In the genomic region with DNA sequence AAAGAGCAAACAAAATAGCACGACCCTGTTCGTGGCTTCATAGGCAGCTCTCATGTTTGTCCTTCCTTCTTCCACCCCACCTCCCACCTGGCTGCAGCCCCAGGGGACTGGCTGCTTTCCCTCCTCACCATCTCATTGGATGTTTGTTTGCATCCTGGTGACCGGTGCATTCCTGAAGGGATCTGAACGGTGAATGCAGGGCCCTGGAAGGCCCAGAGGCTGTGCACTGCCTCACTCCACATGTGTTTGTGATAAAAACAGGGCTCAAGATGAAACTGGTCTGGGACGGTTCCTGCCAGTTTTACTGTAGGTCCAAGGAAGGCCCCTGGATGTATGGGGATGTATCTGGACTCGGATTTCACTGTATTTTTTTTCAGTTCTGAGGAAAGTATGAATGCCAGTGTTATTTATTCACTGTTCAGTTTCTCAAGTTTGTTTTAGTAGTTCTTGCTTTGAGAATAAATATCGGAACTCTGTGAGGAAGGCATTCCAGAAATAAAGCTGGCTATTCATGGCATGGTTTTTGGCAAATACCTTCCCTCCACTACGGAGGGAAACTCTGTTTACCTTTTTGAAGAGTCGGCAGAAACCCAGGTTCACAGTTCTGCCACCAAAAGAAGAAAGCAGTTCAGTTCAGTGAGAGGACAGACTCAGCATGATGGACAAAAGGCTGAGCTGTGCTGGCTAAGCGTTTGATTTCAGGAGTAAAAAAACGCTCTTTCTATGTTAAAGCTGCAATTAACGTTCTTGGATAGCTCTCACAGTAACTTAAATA, we compare ENCODE assay signal across 8 cellular contexts. TPM values are rescaled to one million over a fixed set of nuclear protein-coding genes. Genes with fewer than 3 reads are reported as not detected.
A peak's percentile ranks its signal among the peaks of the same experiment; 100 is the strongest.
DNase-seq lines count a peak whose midpoint lies in the region; ATAC-seq, FAIRE-seq and TF ChIP-seq lines count a peak whose summit lies in the region.

No MANE protein-coding gene starts in this region.

- no peak overlapping the region for H3K4me3 Mint-ChIP-seq in activated CD8-positive, alpha-beta memory T cell treated with anti-CD3 and anti-CD28 coated beads, Interleukin-2, amount 10 ng/mL, durations not matched to agents 7 days and 5 days

- no peaks in the 10 kb centered on the region for H3K27me3 Mint-ChIP-seq in activated CD8-positive, alpha-beta memory T cell treated with anti-CD3 and anti-CD28 coated beads, Interleukin-2, amount 10 ng/mL, durations not matched to agents 7 days and 5 days

- no peaks in the 10 kb centered on the region for H3K36me3 Mint-ChIP-seq in activated CD8-positive, alpha-beta memory T cell treated with anti-CD3 and anti-CD28 coated beads, Interleukin-2, amount 10 ng/mL, durations not matched to agents 7 days and 5 days

- POLR2A ChIA-PET in A549 (lab: Yijun Ruan, JAX) = no interaction called here

- H3K4ac ChIP-seq in mesenchymal stem cell (ENCODE audit: low read depth in 1 of 2, low read length in 2 of 2) = peak overlapping the region in 1 of 2 experiments; percentile 6

- H3K4me1 ChIP-seq in A549 (no peaks in the 10 kb centered on the region), duodenal mucosa (ENCODE audit: control insufficient read depth in 1 of 2, insufficient read depth in 2 of 2, low read length in 2 of 2) (no peaks in the 10 kb centered on the region), mesenchymal stem cell (ENCODE audit: control insufficient read depth, insufficient read depth, low read depth, low read length) (peaks cover 4% of the 10 kb centered on the region)

- DNase-seq in A549 (ENCODE audit: low read depth in 1 of 2, low spot score in 1 of 2) (no peak), HTR-8/SVneo (ENCODE audit: insufficient read length, low spot score) (peak; percentile 30), mesenchymal stem cell (no peak), GDM1 (lab: John Stamatoyannopoulos, UW) (no peak)
- no peak for DNase-seq in activated CD8-positive, alpha-beta memory T cell treated with anti-CD3 and anti-CD28 coated beads, Interleukin-2, amount 10 ng/mL, durations not matched to agents 7 days and 5 days

- no peak for TF ChIP-seq RAD21 in A549 (conservative IDR thresholded peaks at IDR 0.05 in 1 of 2, IDR thresholded peaks at IDR 0.05 in 1 of 2)

- H3K27ac Mint-ChIP-seq in activated CD8-positive, alpha-beta memory T cell treated with anti-CD3 and anti-CD28 coated beads, Interleukin-2, amount 10 ng/mL, durations not matched to agents 7 days and 5 days = no peak overlapping the region

- H3K9me3 Mint-ChIP-seq in activated CD8-positive, alpha-beta memory T cell treated with anti-CD3 and anti-CD28 coated beads, Interleukin-2, amount 10 ng/mL, durations not matched to agents 7 days and 5 days (ENCODE audit: low read depth) = no peaks in the 10 kb centered on the region

- peak overlapping the region in 1 of 2 experiments; percentile 30 for H3K18ac ChIP-seq in mesenchymal stem cell (ENCODE audit: low read depth in 1 of 2, low read length in 2 of 2)

- no peak overlapping the region for H3K14ac ChIP-seq in mesenchymal stem cell (ENCODE audit: low read length in 2 of 2)

- peak overlapping the region; percentile 39; the same call in 2 of the 3 replicates for H3K4me2 ChIP-seq in A549
- no peak overlapping the region for H3K4me2 ChIP-seq in mesenchymal stem cell (ENCODE audit: low read length, poor library complexity, severe bottlenecking)

- ATAC-seq in A549 (peak; percentile 34 to 65; a peak in 5 of 6 replicates), HG02610 (IDR thresholded peaks at IDR 0.05; ENCODE audit: unreplicated experiment) (no peak), HG02759 (IDR thresholded peaks at IDR 0.05; ENCODE audit: unreplicated experiment) (no peak)
- ATAC-seq in activated CD8-positive, alpha-beta memory T cell treated with anti-CD3 and anti-CD28 coated beads, Interleukin-2, amount 10 ng/mL, durations not matched to agents 7 days and 5 days = no peak

- H2BK15ac ChIP-seq in mesenchymal stem cell (ENCODE audit: low read depth, poor library complexity, severe bottlenecking) = no peak overlapping the region

- H3K27ac ChIP-seq in A549 (no peak overlapping the region), duodenal mucosa (ENCODE audit: low read depth, low read length) (peak overlapping the region; percentile 10), mesenchymal stem cell (ENCODE audit: low read length, poor library complexity, severe bottlenecking) (peak overlapping the region; percentile 82)

- peak overlapping the region; percentile 67 for H2BK5ac ChIP-seq in mesenchymal stem cell (ENCODE audit: low read depth, low read length, poor library complexity, severe bottlenecking)

- no peaks in the 10 kb centered on the region for H3K9me3 ChIP-seq in A549
- H3K9me3 ChIP-seq in duodenal mucosa (ENCODE audit: control insufficient read depth in 1 of 2, low read length in 2 of 2) = no peaks in the 10 kb centered on the region
- no peaks in the 10 kb centered on the region for H3K9me3 ChIP-seq in mesenchymal stem cell (ENCODE audit: control insufficient read depth, low read length)

- no peak overlapping the region for H2BK120ac ChIP-seq in mesenchymal stem cell (ENCODE audit: low read depth, low read length)

- peaks cover 10% of the 10 kb centered on the region for H3K4me1 Mint-ChIP-seq in activated CD8-positive, alpha-beta memory T cell treated with anti-CD3 and anti-CD28 coated beads, Interleukin-2, amount 10 ng/mL, durations not matched to agents 7 days and 5 days

- no peak for TF ChIP-seq EP300 in A549 (IDR thresholded peaks at IDR 0.05)

- 56% methylated on average over 12 of the region's 12 CpGs for WGBS in A549 (ENCODE audit: missing lambda C conversion rate)
- 64% methylated on average over 11 of the region's 12 CpGs for WGBS in mesenchymal stem cell

- no peak for TF ChIP-seq CTCF in A549 (IDR thresholded peaks at IDR 0.05)

- TF ChIP-seq POLR2A in A549 (IDR thresholded peaks at IDR 0.05; ENCODE audit: low read length) = no peak

- no peak overlapping the region for H2AFZ ChIP-seq in mesenchymal stem cell (ENCODE audit: low read depth, low read length)

- no peak overlapping the region for H4K91ac ChIP-seq in mesenchymal stem cell (ENCODE audit: low read length)

- CTCF ChIA-PET in A549 (lab: Yijun Ruan, JAX) = no interaction called here
- CTCF ChIA-PET in activated CD8-positive, alpha-beta memory T cell treated with anti-CD3 and anti-CD28 coated beads, Interleukin-2, amount 10 ng/mL, durations not matched to agents 7 days and 5 days (lab: Charles Lee) = no interaction called here

- H3K79me1 ChIP-seq in mesenchymal stem cell (replicated peaks; ENCODE audit: low read length, poor library complexity, severe bottlenecking) = peaks cover 2% of the 10 kb centered on the region

- peaks cover 0 to 15% of the 10 kb centered on the region in 2 donors for H3K36me3 ChIP-seq in duodenal mucosa (ENCODE audit: control insufficient read depth in 1 of 2, insufficient read depth in 2 of 2, low read length in 2 of 2)
- H3K36me3 ChIP-seq in mesenchymal stem cell (ENCODE audit: control insufficient read depth in 1 of 2, insufficient read depth in 2 of 2, low read depth in 1 of 2, low read length in 2 of 2) = peaks cover 0 to 8% of the 10 kb centered on the region in 2 experiments

- H3K9ac ChIP-seq in duodenal mucosa (ENCODE audit: low read depth in 1 of 2, low read length in 2 of 2) = no peak overlapping the region
- H3K9ac ChIP-seq in mesenchymal stem cell (ENCODE audit: low read length) = peak overlapping the region; percentile 90

- H2AK5ac ChIP-seq in mesenchymal stem cell (ENCODE audit: low read length, severe bottlenecking) = peak overlapping the region; percentile 97

- H3K27me3 ChIP-seq in duodenal mucosa (ENCODE audit: control insufficient read depth in 1 of 2, insufficient read depth in 2 of 2, low read length in 2 of 2) (no peaks in the 10 kb centered on the region), mesenchymal stem cell (ENCODE audit: control insufficient read depth in 1 of 2, insufficient read depth in 1 of 2, low read length in 2 of 2) (no peaks in the 10 kb centered on the region)

- H4K8ac ChIP-seq in mesenchymal stem cell (ENCODE audit: low read length) = peak overlapping the region; percentile 52

- H3K4me3 ChIP-seq in A549 (no peak overlapping the region), duodenal mucosa (ENCODE audit: low read depth in 1 of 2, low read length in 2 of 2) (no peak overlapping the region), mesenchymal stem cell (ENCODE audit: insufficient read depth in 1 of 2, low read depth in 1 of 2, low read length in 2 of 2) (peak overlapping the region in 1 of 2 experiments; percentile 39)

- H2BK12ac ChIP-seq in mesenchymal stem cell (ENCODE audit: low read length in 2 of 2) = no peak overlapping the region

- no peak overlapping the region for H3K23ac ChIP-seq in mesenchymal stem cell (ENCODE audit: low read length in 2 of 2)

- FAIRE-seq in A549 (lab: Jason Lieb, UNC) (no peak), HTR-8/SVneo (lab: Jason Lieb, UNC) (no peak)

TF ChIP-seq in A549, 52 proteins besides CTCF, POLR2A, EP300 and RAD21:
- TF ChIP-seq MAFK (IDR thresholded peaks at IDR 0.05; ENCODE audit: partially characterized antibody) (peak; percentile 52), FOSL2 (IDR thresholded peaks at IDR 0.05) (no peak), FOSL2 (CRISPR knock-in tag; IDR thresholded peaks at IDR 0.05) (no peak)

RNA-seq across cellular contexts. Expression of a gene that starts 42.6 kb away (rescaled TPM):
- polyA plus RNA-seq in A549 (2011; rRNA removed) (59.8 and 61.6 TPM in 2 replicates), A549 (2017; fragmentation: RNase III; extraction: RNeasy Plus Mini Kit Qiagen cat#74134 plus additional on column Dnase treatment) (70.2 to 83.4 TPM (median 78.3 TPM) in 3 replicates)
- polyA plus RNA-seq in A549 (2012; cell fraction: cytosol; rRNA removed) = 24.8 and 27.4 TPM in 2 replicates
- 12.9 and 13.7 TPM in 2 replicates for polyA plus RNA-seq in A549 (2012; cell fraction: nucleus; rRNA removed)
- polyA minus RNA-seq in A549 (2011; rRNA and poly(A)+ RNA removed) = 60.2 and 64.6 TPM in 2 replicates
- polyA plus RNA-seq in mesenchymal stem cell (2013, experiment 1 of 2) = 226 TPM
- 232 TPM for polyA plus RNA-seq in mesenchymal stem cell (2013, experiment 2 of 2)
- total RNA-seq in activated CD8-positive, alpha-beta memory T cell treated with anti-CD3 and anti-CD28 coated beads, Interleukin-2, amount 10 ng/mL, durations not matched to agents 7 days and 5 days = 1 to 10 TPM; 3.5 to 4.6 TPM

Comparison
In these comparisons a context has a peak if more than half of its experiments do, and no peak if none do; other contexts are left out.
1. ATAC-seq: peak in A549 (2 of 2); none in HG02610 (single experiment), activated CD8-positive, alpha-beta memory T cell treated with anti-CD3 and anti-CD28 coated beads, Interleukin-2, amount 10 ng/mL, durations not matched to agents 7 days and 5 days (single experiment) and HG02759 (single experiment).
2. H3K27ac ChIP-seq: peak in duodenal mucosa (single experiment) and mesenchymal stem cell (single experiment); none in A549 (0 of 2).